ENCODE assay signal across 27 cellular contexts in genomic region chr1:88252745-88253144, GRCh38.
"Had no signal": no experiment of that assay in that cellular context is flagged by ENCODE, and none has a peak within 500 bp of the region (broad histone marks: within the 10 kb centered on the region; RNA-seq: fewer than 3 reads in every experiment).

No MANE protein-coding gene starts in this region.

- H3K4me3 ChIP-seq: stomach, suprapubic skin, testis, thoracic aorta, thyroid gland, tibial artery, tibial nerve, transverse colon, upper lobe of left lung, upper lobe of right lung, uterus, vagina had no signal

- H3K9me3 ChIP-seq: stomach, suprapubic skin, testis, thoracic aorta, thyroid gland, tibial artery, tibial nerve, transverse colon, upper lobe of left lung, upper lobe of right lung, uterus, vagina had no signal

- H3K27ac ChIP-seq: stomach, suprapubic skin, testis, thoracic aorta, thyroid gland, tibial artery, tibial nerve, transverse colon, upper lobe of left lung, upper lobe of right lung, uterus, vagina had no signal

- H3K36me3 ChIP-seq: stomach, suprapubic skin, thoracic aorta, thyroid gland, tibial artery, tibial nerve, transverse colon, upper lobe of left lung, upper lobe of right lung, uterus, vagina had no signal

- DNase-seq: stimulated activated CD4-positive, alpha-beta T cell treated with anti-CD3 and anti-CD28 coated beads, Interleukin-2, amount 100 ng/mL, for 48 hours; stimulated activated CD4-positive, alpha-beta T cell treated with anti-CD3 and anti-CD28 coated beads, Interleukin-4, amount 100 ng/mL, for 1 hour; stimulated activated CD4-positive, alpha-beta T cell treated with anti-CD3 and anti-CD28 coated beads, Interleukin-4, amount 100 ng/mL, for 24 hours; stimulated activated CD4-positive, alpha-beta T cell treated with anti-CD3 and anti-CD28 coated beads, Interleukin-4, amount 100 ng/mL, for 4 hours; stimulated activated CD8-positive, alpha-beta memory T cell treated with anti-CD3 and anti-CD28 coated beads, Interleukin-4, amount 100 ng/mL, for 48 hours; stimulated activated naive B cell treated with anti-CD40 and anti-IgM and Interleukin-4, amounts not matched to agents 10 μg/mL and 1 μg/mL and 100 μg/mL, for 72 hours; stimulated activated naive CD4-positive, alpha-beta T cell; stimulated activated naive CD4-positive, alpha-beta T cell treated with Interleukin-2 at 50 U/mL for 16 hours; stimulated activated naive CD8-positive, alpha-beta T cell treated with anti-CD3 and anti-CD28 coated beads, Interleukin-15, amount 100 ng/mL, for 72 hours; stimulated activated naive CD8-positive, alpha-beta T cell treated with anti-CD3 and anti-CD28 coated beads, Interleukin-15, Interleukin-2, amounts not matched to agents 100 U/mL and 50 U/mL, for 24 hours; stomach; substantia nigra; testis; thyroid gland; tibial artery; transverse colon; trophoblast cell; upper lobe of left lung; upper lobe of right lung; uterus had no signal

- H3K4me1 ChIP-seq: stomach, suprapubic skin, testis, thyroid gland, tibial artery, tibial nerve, transverse colon, upper lobe of left lung, upper lobe of right lung, uterus, vagina had no signal

- H3K27me3 ChIP-seq: stomach, suprapubic skin, testis, thyroid gland, tibial artery, tibial nerve, transverse colon, upper lobe of left lung, upper lobe of right lung, uterus, vagina had no signal

- FAIRE-seq: urothelium cell line had no signal

- ATAC-seq: stimulated activated effector memory CD8-positive, alpha-beta T cell treated with anti-CD3 and anti-CD28 coated beads, Interleukin-12 subunit alpha, Interleukin-12 subunit beta, amount 100 ng/mL, for 72 hours; stimulated activated memory B cell treated with anti-CD40 and anti-IgM and Interleukin-4, amounts not matched to agents 10 μg/mL and 1 μg/mL and 100 μg/mL, for 72 hours; stimulated activated naive B cell treated with anti-CD40 and anti-IgM and Interleukin-4, amounts not matched to agents 10 μg/mL and 1 μg/mL and 100 μg/mL, for 72 hours; stimulated activated naive CD8-positive, alpha-beta T cell treated with anti-CD3 and anti-CD28 coated beads, Interleukin-15, amount 100 ng/mL, for 72 hours; stimulated activated naive CD8-positive, alpha-beta T cell treated with anti-CD3 and anti-CD28 coated beads, Interleukin-15, Interleukin-2, amounts not matched to agents 100 U/mL and 50 U/mL, for 24 hours; upper lobe of right lung had no signal
